Comparison of ENCODE assay signal across 14 cellular contexts in genomic region chr3:32880225-32880624, GRCh38.
"Had no signal": no experiment of that assay in that cellular context is flagged by ENCODE, and none has a peak within 500 bp of the region (broad histone marks: within the 10 kb centered on the region; RNA-seq: fewer than 3 reads in every experiment).

No MANE protein-coding gene starts in this region.

- H3K36me3 ChIP-seq: gastroesophageal sphincter had no signal

- ATAC-seq: esophagus mucosa; gastroesophageal sphincter; left lobe of liver; mucosa of descending colon; naive thymus-derived CD8-positive, alpha-beta T cell; right cardiac atrium had no signal

- H3K9me3 ChIP-seq: gastroesophageal sphincter, mucosa of descending colon had no signal

- DNase-seq: effector memory CD4-positive, alpha-beta T cell; glutamatergic neuron; islet precursor cell; mammary epithelial cell; mucosa of descending colon; naive thymus-derived CD8-positive, alpha-beta T cell; posterior cingulate gyrus; right cardiac atrium; stimulated activated CD4-positive, alpha-beta T cell treated with anti-CD3 and anti-CD28 coated beads, Interleukin-2, amount 100 ng/mL, for 48 hours; stimulated activated naive CD4-positive, alpha-beta T cell treated with Interleukin-2 at 50 U/mL for 16 hours had no signal

- H3K4me2 ChIP-seq: smooth muscle cell had no signal

- H3K27me3 ChIP-seq: gastroesophageal sphincter had no signal

- H3K4me1 ChIP-seq: gastroesophageal sphincter had no signal

- H3K4me3 ChIP-seq: gastroesophageal sphincter, mucosa of descending colon, smooth muscle cell had no signal

- H3K27ac ChIP-seq: gastroesophageal sphincter had no signal
